ENCODE assay signal across 10 cellular contexts in genomic region chr22:42376721-42377177, GRCh38. TPM values are rescaled to one million over a fixed set of nuclear protein-coding genes. Genes with fewer than 3 reads are reported as not detected.
DNase-seq lines count a peak whose midpoint lies in the region; ATAC-seq and TF ChIP-seq lines count a peak whose summit lies in the region.
"Had no signal": no experiment of that assay in that cellular context is flagged by ENCODE, and none has a peak within 500 bp of the region (broad histone marks: within the 10 kb centered on the region; RNA-seq: fewer than 3 reads in every experiment).

No MANE protein-coding gene starts in this region.

- ATAC-seq in lower lobe of right lung = peak; percentile 75 to 81
- ATAC-seq in HG03097 (IDR thresholded peaks at IDR 0.05; ENCODE audit: low FRiP score, unreplicated experiment) = no peak
- no peak for ATAC-seq in GM18505 (IDR thresholded peaks at IDR 0.05; ENCODE audit: unreplicated experiment)
- no peak for ATAC-seq in HG02610 (IDR thresholded peaks at IDR 0.05; ENCODE audit: unreplicated experiment)

- DNase-seq in BE2C = peak; percentile 90
- DNase-seq in NCI-H2029 (lab: John Stamatoyannopoulos, UW) = peak; percentile 85
- DNase-seq in cerebellum (ENCODE audit: low spot score) = peak; percentile 58
- peak; percentile 73 for DNase-seq in lower lobe of right lung
- no peak for DNase-seq in cortex of kidney (lab: John Stamatoyannopoulos, UW)
- DNase-seq: hypothalamus had no signal

- intact Hi-C loops in lower lobe of right lung (cut with DNase I) = no loop called here

- peaks cover 30% of the 10 kb centered on the region for H3K4me1 ChIP-seq in BE2C
- peaks cover 27% of the 10 kb centered on the region for H3K4me1 ChIP-seq in lower lobe of right lung

- TF ChIP-seq POLR2A in GM18505 (IDR thresholded peaks at IDR 0.05; ENCODE audit: borderline replicate concordance, extremely low read depth, insufficient read depth, insufficient read length) = no peak

- H3K27ac ChIP-seq in lower lobe of right lung = peak overlapping the region; percentile 36

- TF ChIP-seq CTCF in BE2C (IDR thresholded peaks at IDR 0.05; ENCODE audit: low read depth, low read length) (no peak), lower lobe of right lung (IDR thresholded peaks at IDR 0.05) (no peak)

- H3K9me3 ChIP-seq in BE2C (no peaks in the 10 kb centered on the region), lower lobe of right lung (no peaks in the 10 kb centered on the region)

- H3K36me3 ChIP-seq in BE2C = no peaks in the 10 kb centered on the region
- H3K36me3 ChIP-seq in lower lobe of right lung = no peaks in the 10 kb centered on the region

- H3K4me3 ChIP-seq in BE2C (ENCODE audit: low read depth, low read length) (no peak overlapping the region), lower lobe of right lung (no peak overlapping the region)

- H3K27me3 ChIP-seq in BE2C = no peaks in the 10 kb centered on the region
- H3K27me3 ChIP-seq in lower lobe of right lung (ENCODE audit: low read depth) = no peaks in the 10 kb centered on the region

RNA-seq across cellular contexts. Expression of gene NFAM1, which starts 55.5 kb away (rescaled TPM):
- 5.0 TPM for polyA plus RNA-seq in BE2C (2012; ENCODE audit: insufficient read depth, insufficient read length, low read depth)
- total RNA-seq in cerebellum (0.54 TPM), lower lobe of right lung (21.8 TPM)
- total RNA-seq: NCI-H460 had no signal

Comparison
In these comparisons a context has a peak if more than half of its experiments do, and no peak if none do; other contexts are left out.
1. ATAC-seq: peak in lower lobe of right lung (2 of 2); none in HG03097 (single experiment), GM18505 (single experiment) and HG02610 (single experiment).
2. RNA of gene NFAM1, which starts 55.5 kb away (total RNA-seq): 21.8 TPM in lower lobe of right lung (single experiment); 0.54 TPM in cerebellum (single experiment); every median in the first group is over 10 times any median in the second.